27 cellular contexts compared by ENCODE assay signal in the genomic region with DNA sequence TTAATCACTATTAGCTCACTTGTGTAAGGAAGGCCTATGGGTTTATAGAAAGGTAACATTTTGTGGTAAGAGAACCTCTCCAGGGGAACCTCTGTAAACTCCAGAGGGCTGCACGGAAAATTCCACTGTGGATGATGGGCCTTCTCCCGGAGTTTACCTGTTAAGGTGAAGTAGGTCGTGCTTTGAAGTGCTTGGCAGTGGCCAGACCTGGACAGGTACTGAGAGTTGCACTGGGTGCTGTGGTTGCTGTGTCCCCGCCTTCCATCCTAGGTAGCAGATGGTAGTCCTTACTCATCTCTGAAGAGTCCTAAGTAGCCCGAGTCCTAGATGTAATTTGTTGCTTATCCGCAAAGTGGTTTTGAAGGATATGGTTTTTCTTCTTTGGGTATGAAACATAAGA.
A peak's percentile ranks its signal among the peaks of the same experiment; 100 is the strongest.
DNase-seq lines count a peak whose midpoint lies in the region; ATAC-seq and TF ChIP-seq lines count a peak whose summit lies in the region.
"Had no signal": no experiment of that assay in that cellular context is flagged by ENCODE, and none has a peak within 500 bp of the region (broad histone marks: within the 10 kb centered on the region; RNA-seq: fewer than 3 reads in every experiment).

No MANE protein-coding gene starts in this region.

- no peak overlapping the region for H2BK20ac ChIP-seq in H9 (ENCODE audit: low read depth, low read length, poor library complexity, severe bottlenecking)

- no peak overlapping the region for H3K4me2 ChIP-seq in H9 (ENCODE audit: insufficient read depth, insufficient read length, low read length)
- no peak overlapping the region for H3K4me2 ChIP-seq in smooth muscle cell
- H3K4me2 ChIP-seq in hepatocyte = no peak overlapping the region

- no peak overlapping the region for H2AFZ ChIP-seq in H9 (ENCODE audit: low read length)
- no peak overlapping the region for H2AFZ ChIP-seq in smooth muscle cell (ENCODE audit: low read depth)
- no peak overlapping the region for H2AFZ ChIP-seq in hepatocyte

- H3K18ac ChIP-seq in H9 (ENCODE audit: insufficient read length, low read depth, low read length) = no peak overlapping the region

- no peaks in the 10 kb centered on the region for H3K27me3 Mint-ChIP-seq in H9 (ENCODE audit: low read depth)
- H3K27me3 Mint-ChIP-seq in endodermal cell (ENCODE audit: insufficient read depth) = no peaks in the 10 kb centered on the region

- H4K20me1 ChIP-seq in H9 (ENCODE audit: control insufficient read depth, insufficient read depth, insufficient read length) (no peaks in the 10 kb centered on the region), smooth muscle cell (ENCODE audit: low read depth) (peaks cover 55% of the 10 kb centered on the region), hepatocyte (ENCODE audit: insufficient read depth, poor library complexity, severe bottlenecking) (no peaks in the 10 kb centered on the region)

- peaks cover 5% of the 10 kb centered on the region for H3K79me1 ChIP-seq in H9 (ENCODE audit: insufficient read depth, low read depth, low read length, poor library complexity, severe bottlenecking)

- no peak overlapping the region for H3K9ac ChIP-seq in H9 (ENCODE audit: extremely low read depth, insufficient read length, low read length)
- H3K9ac ChIP-seq in endodermal cell (ENCODE audit: extremely low read depth, low read length, poor library complexity, severe bottlenecking) = no peak overlapping the region
- no peak overlapping the region for H3K9ac ChIP-seq in smooth muscle cell (ENCODE audit: low read depth)

- no peak overlapping the region for H4K5ac ChIP-seq in H9 (ENCODE audit: insufficient read length, low read depth, low read length)

- no peak overlapping the region for H4K8ac ChIP-seq in H9 (replicated peaks; ENCODE audit: insufficient read length, low read depth, low read length)

- ATAC-seq in aorta (ENCODE audit: low FRiP score) = no peak
- ATAC-seq: activated T-helper 17 cell treated with anti-CD3 and anti-CD28 coated beads, Interleukin-2, amount 50 U/mL, for 72 hours; naive thymus-derived CD8-positive, alpha-beta T cell; pancreas; right cardiac atrium; Right ventricle myocardium inferior had no signal

- H2BK120ac ChIP-seq in H9 (ENCODE audit: low read depth, low read length, poor library complexity, severe bottlenecking) = no peak overlapping the region

- H3K14ac ChIP-seq in H9 (ENCODE audit: insufficient read depth, low read length) = peak overlapping the region; percentile 56; the same call in 1 of the 2 replicates

- H4K91ac ChIP-seq in H9 (ENCODE audit: insufficient read length, low read depth, low read length) = no peak overlapping the region

- peak overlapping the region in 1 of 3 experiments; percentile 25; a peak in 1 of 7 replicates for H3K27ac Mint-ChIP-seq in H9
- no peak overlapping the region for H3K27ac Mint-ChIP-seq in endodermal cell
- H3K27ac Mint-ChIP-seq: activated B cell treated with CpG ODN at 0.5 μM for 24 hours; activated naive CD8-positive, alpha-beta T cell treated with anti-CD3 and anti-CD28 coated beads, Interleukin-2, amount 10 ng/mL, durations not matched to agents 7 days and 5 days; activated T-helper 17 cell treated with anti-CD3 and anti-CD28 coated beads, Interleukin-2, amount 50 U/mL, for 72 hours; CD4-positive, alpha-beta T cell; naive thymus-derived CD8-positive, alpha-beta T cell had no signal

- peaks cover 48% of the 10 kb centered on the region for H3F3A ChIP-seq in smooth muscle cell (ENCODE audit: low read depth)

- H3K4ac ChIP-seq in H9 (ENCODE audit: low read depth, low read length) = no peak overlapping the region

- H3K27me3 ChIP-seq in H9 (ENCODE audit: insufficient read depth, low read length) (no peaks in the 10 kb centered on the region), endodermal cell (ENCODE audit: control insufficient read depth, insufficient read depth, low read length, poor library complexity, severe bottlenecking) (no peaks in the 10 kb centered on the region), smooth muscle cell (ENCODE audit: low read depth) (no peaks in the 10 kb centered on the region), aorta (ENCODE audit: control insufficient read depth in 1 of 2, insufficient read depth in 2 of 2, low read length in 1 of 2) (no peaks in the 10 kb centered on the region), hepatocyte (no peaks in the 10 kb centered on the region)
- H3K27me3 ChIP-seq: pancreas, testis had no signal

- H3K56ac ChIP-seq in H9 (ENCODE audit: insufficient read length, low read depth, low read length) = no peak overlapping the region

- H3K9me3 ChIP-seq in H9 (ENCODE audit: control insufficient read depth, low read depth, low read length) (no peaks in the 10 kb centered on the region), endodermal cell (ENCODE audit: control insufficient read depth, low read length) (no peaks in the 10 kb centered on the region), smooth muscle cell (replicated peaks; ENCODE audit: low read depth) (no peaks in the 10 kb centered on the region), aorta (ENCODE audit: control insufficient read depth, low read length) (no peaks in the 10 kb centered on the region), hepatocyte (ENCODE audit: low read depth) (no peaks in the 10 kb centered on the region)
- H3K9me3 ChIP-seq: pancreas, testis had no signal

- no peak overlapping the region for H2AK5ac ChIP-seq in H9 (ENCODE audit: insufficient read length, low read length)

- H3K27ac ChIP-seq in H9 (ENCODE audit: insufficient read length, low read depth, low read length) (no peak overlapping the region), endodermal cell (ENCODE audit: low read depth, low read length) (no peak overlapping the region), smooth muscle cell (ENCODE audit: low read depth) (peak overlapping the region; percentile 99), aorta (ENCODE audit: low read depth in 1 of 2, low read length in 2 of 2) (no peak overlapping the region), hepatocyte (no peak overlapping the region)
- H3K27ac ChIP-seq: pancreas, testis had no signal

- H3K9me2 ChIP-seq in hepatocyte (replicated peaks; ENCODE audit: insufficient read depth) = no peaks in the 10 kb centered on the region

- DNase-seq in H9 (no peak), NCI-H524 treated with DMSO at 0.1 percent for 48 hours (lab: John Stamatoyannopoulos, UW) (peak; percentile 32), endodermal cell (peak; percentile 36), smooth muscle cell (lab: John Stamatoyannopoulos, UW; ENCODE audit: unreplicated experiment) (no peak), aorta (no peak), NCI-H2029 treated with DMSO at 0.1 percent for 48 hours (lab: John Stamatoyannopoulos, UW) (no peak), hepatocyte (ENCODE audit: low spot score) (no peak)
- DNase-seq: activated B cell treated with CpG ODN at 0.5 μM for 24 hours; activated CD4-positive, alpha-beta T cell treated with anti-CD3 and anti-CD28 coated beads, Interleukin-2, amount 50 U/mL, for 48 hours; activated CD8-positive, alpha-beta memory T cell treated with anti-CD3 and anti-CD28 coated beads, Interleukin-2, amount 50 U/mL, for 48 hours; activated naive CD8-positive, alpha-beta T cell treated with anti-CD3 and anti-CD28 coated beads, Interleukin-2, amount 10 ng/mL, durations not matched to agents 7 days and 5 days; CD4-positive, alpha-beta T cell; DMS 273 treated with DMSO at 0.1 percent for 48 hours; GOT3; head of caudate nucleus; naive thymus-derived CD8-positive, alpha-beta T cell; NCI-H2171 treated with DMSO at 0.1 percent for 48 hours; NCI-H774; pancreas; right cardiac atrium; stimulated activated CD4-positive, alpha-beta T cell treated with anti-CD3 and anti-CD28 coated beads, Interleukin-12 subunit alpha, Interleukin-12 subunit beta, amount 100 ng/mL, for 4 hours; stimulated activated CD4-positive, alpha-beta T cell treated with anti-CD3 and anti-CD28 coated beads, Interleukin-4, amount 100 ng/mL, for 4 hours; stimulated activated naive CD4-positive, alpha-beta T cell treated with Interleukin-2 at 50 U/mL for 16 hours; T1000; testis had no signal

- TF ChIP-seq CTCF in H9 (conservative IDR thresholded peaks at IDR 0.05) (no peak), endodermal cell (conservative IDR thresholded peaks at IDR 0.05) (no peak), smooth muscle cell (IDR thresholded peaks at IDR 0.05; ENCODE audit: borderline replicate concordance, insufficient read depth, poor library complexity, severe bottlenecking) (no peak), hepatocyte (IDR thresholded peaks at IDR 0.05; ENCODE audit: poor library complexity) (no peak)

- H2BK12ac ChIP-seq in H9 (ENCODE audit: insufficient read length, low read depth, low read length) = no peak overlapping the region

- H3K9me3 Mint-ChIP-seq in H9 (no peaks in the 10 kb centered on the region), endodermal cell (no peaks in the 10 kb centered on the region)
- H3K9me3 Mint-ChIP-seq: activated B cell treated with CpG ODN at 0.5 μM for 24 hours; activated naive CD8-positive, alpha-beta T cell treated with anti-CD3 and anti-CD28 coated beads, Interleukin-2, amount 10 ng/mL, durations not matched to agents 7 days and 5 days; activated T-helper 17 cell treated with anti-CD3 and anti-CD28 coated beads, Interleukin-2, amount 50 U/mL, for 72 hours; CD4-positive, alpha-beta T cell; naive thymus-derived CD8-positive, alpha-beta T cell had no signal

- H3K79me2 ChIP-seq in H9 (ENCODE audit: insufficient read depth, low read length) (peaks cover 5% of the 10 kb centered on the region; the same call in 1 of the 2 replicates), smooth muscle cell (ENCODE audit: low read depth) (peaks cover 84% of the 10 kb centered on the region), hepatocyte (peaks cover 93% of the 10 kb centered on the region)

- H3T11ph ChIP-seq in H9 (ENCODE audit: low read length) = no peak overlapping the region

- no peak overlapping the region for H3K4me3 Mint-ChIP-seq in H9
- no peak overlapping the region for H3K4me3 Mint-ChIP-seq in endodermal cell
- H3K4me3 Mint-ChIP-seq: activated B cell treated with CpG ODN at 0.5 μM for 24 hours; activated naive CD8-positive, alpha-beta T cell treated with anti-CD3 and anti-CD28 coated beads, Interleukin-2, amount 10 ng/mL, durations not matched to agents 7 days and 5 days; activated T-helper 17 cell treated with anti-CD3 and anti-CD28 coated beads, Interleukin-2, amount 50 U/mL, for 72 hours; CD4-positive, alpha-beta T cell; naive thymus-derived CD8-positive, alpha-beta T cell had no signal

- no peak overlapping the region for H2BK15ac ChIP-seq in H9 (ENCODE audit: low read depth, low read length)

- H3K23ac ChIP-seq in H9 (ENCODE audit: insufficient read length, low read depth, low read length) = no peak overlapping the region

- H3K36me3 ChIP-seq in endodermal cell (ENCODE audit: control insufficient read depth, insufficient read depth, low read length) (peaks cover 20% of the 10 kb centered on the region), smooth muscle cell (ENCODE audit: low read depth) (no peaks in the 10 kb centered on the region), aorta (ENCODE audit: control insufficient read depth in 1 of 2, insufficient read depth in 2 of 2, low read length in 1 of 2) (no peaks in the 10 kb centered on the region), hepatocyte (replicated peaks; ENCODE audit: insufficient read depth, low read depth) (no peaks in the 10 kb centered on the region)
- H3K36me3 ChIP-seq: pancreas had no signal

- intact Hi-C loops in aorta (cut with DNase I) = no loop called here

- H2BK5ac ChIP-seq in H9 (ENCODE audit: insufficient read length, low read length) = no peak overlapping the region

- no CpG with 5 or more reads among the region's 6 CpGs for WGBS in H9 (ENCODE audit: extremely low coverage, insufficient read length, low lambda C conversion rate)
- 89 to 96% methylated on average over 6 of the region's 6 CpGs for WGBS in endodermal cell (ENCODE audit: insufficient coverage in 1 of 2, insufficient read length in 1 of 2), 2 experiments
- WGBS in smooth muscle cell (ENCODE audit: low lambda C conversion rate) = 87% methylated on average over 6 of the region's 6 CpGs
- WGBS in aorta, 2 donors = 97 to 98% methylated on average over 6 of the region's 6 CpGs
- WGBS in hepatocyte (ENCODE audit: low lambda C conversion rate, missing lambda C conversion rate) = 87% methylated on average over 6 of the region's 6 CpGs

- peaks cover 19% of the 10 kb centered on the region for H3K4me1 ChIP-seq in H9 (ENCODE audit: insufficient read depth, low read length)
- peaks cover 9% of the 10 kb centered on the region for H3K4me1 ChIP-seq in endodermal cell (ENCODE audit: control insufficient read depth, insufficient read depth, low read length)
- H3K4me1 ChIP-seq in smooth muscle cell (ENCODE audit: low read depth) = peaks cover 33% of the 10 kb centered on the region
- H3K4me1 ChIP-seq in aorta (ENCODE audit: control insufficient read depth in 1 of 2, insufficient read depth in 2 of 2, low read length in 2 of 2) = no peaks in the 10 kb centered on the region
- H3K4me1 ChIP-seq in hepatocyte (ENCODE audit: insufficient read depth) = peaks cover 48% of the 10 kb centered on the region

- peaks cover 0 to 2% (median 2%) of the 10 kb centered on the region in 3 experiments; a peak in 3 of 7 replicates for H3K36me3 Mint-ChIP-seq in H9 (ENCODE audit: insufficient read depth in 1 of 3, low read depth in 3 of 3)
- no peaks in the 10 kb centered on the region for H3K36me3 Mint-ChIP-seq in endodermal cell (ENCODE audit: low read depth)
- H3K36me3 Mint-ChIP-seq: activated naive CD8-positive, alpha-beta T cell treated with anti-CD3 and anti-CD28 coated beads, Interleukin-2, amount 10 ng/mL, durations not matched to agents 7 days and 5 days; naive thymus-derived CD8-positive, alpha-beta T cell had no signal

- H3K23me2 ChIP-seq in H9 (ENCODE audit: insufficient read length, low read depth, low read length, poor library complexity, severe bottlenecking) = no peaks in the 10 kb centered on the region

- H3K4me1 Mint-ChIP-seq in H9 (peaks cover 54 to 56% of the 10 kb centered on the region in 2 experiments), endodermal cell (peaks cover 44% of the 10 kb centered on the region)
- H3K4me1 Mint-ChIP-seq: activated B cell treated with CpG ODN at 0.5 μM for 24 hours; activated T-helper 17 cell treated with anti-CD3 and anti-CD28 coated beads, Interleukin-2, amount 50 U/mL, for 72 hours had no signal

- H3K4me3 ChIP-seq in endodermal cell (ENCODE audit: low read length) (no peak overlapping the region), smooth muscle cell (no peak overlapping the region), aorta (ENCODE audit: low read length in 2 of 2) (no peak overlapping the region), hepatocyte (no peak overlapping the region)
- H3K4me3 ChIP-seq: pancreas, testis had no signal

Comparison
In these comparisons a context has a peak if more than half of its experiments do, and no peak if none do; other contexts are left out.
1. DNase-seq: peak in NCI-H524 treated with DMSO at 0.1 percent for 48 hours (single experiment) and endodermal cell (single experiment); none in H9 (single experiment), smooth muscle cell (single experiment), aorta (0 of 2), NCI-H2029 treated with DMSO at 0.1 percent for 48 hours (single experiment) and hepatocyte (single experiment).